In the genomic region with DNA sequence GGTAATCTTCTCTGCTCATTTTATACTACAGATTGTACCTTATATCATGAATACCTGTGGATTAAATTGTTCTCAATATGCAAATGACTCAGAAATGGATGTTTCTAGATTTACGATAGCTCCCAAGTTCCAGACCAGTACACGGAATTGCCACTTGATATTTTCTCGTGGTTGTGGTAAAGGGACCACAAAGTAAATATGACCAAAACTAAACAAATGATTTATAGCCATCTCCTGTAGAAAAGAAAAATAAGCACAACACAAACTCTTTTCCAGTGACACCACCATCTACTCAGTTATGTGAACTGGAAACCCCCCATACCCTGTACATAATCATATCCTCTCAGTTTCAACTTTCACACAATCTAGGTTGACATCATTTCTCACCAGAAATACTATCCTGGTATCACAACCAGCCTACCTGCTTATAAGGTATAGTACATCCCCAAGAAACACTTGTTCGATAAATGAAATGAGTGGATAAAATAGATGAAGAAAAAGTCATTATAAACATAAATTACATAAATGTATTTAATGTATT, we compare ENCODE assay signal across 12 cellular contexts.
DNase-seq lines count a peak whose midpoint lies in the region; ATAC-seq and TF ChIP-seq lines count a peak whose summit lies in the region.
"Had no signal": no experiment of that assay in that cellular context is flagged by ENCODE, and none has a peak within 500 bp of the region (broad histone marks: within the 10 kb centered on the region; RNA-seq: fewer than 3 reads in every experiment).

No MANE protein-coding gene starts in this region.

- H3K27me3 ChIP-seq in neuronal stem cell (ENCODE audit: control insufficient read depth in 3 of 3, insufficient read depth in 3 of 3, low read depth in 1 of 3, low read length in 3 of 3), result no peaks in the 10 kb centered on the region
- H3K27me3 ChIP-seq: transverse colon had no signal

- ATAC-seq in GM18508 (IDR thresholded peaks at IDR 0.05; ENCODE audit: insufficient read depth, unreplicated experiment) (peak; percentile 54), GM21447 (IDR thresholded peaks at IDR 0.05; ENCODE audit: unreplicated experiment) (peak; percentile 42), HG03135 (IDR thresholded peaks at IDR 0.05; ENCODE audit: unreplicated experiment) (peak; percentile 75)

- H3K4ac ChIP-seq in neuronal stem cell (ENCODE audit: low read length), result no peak overlapping the region

- no CpG with 5 or more reads among the region's 4 CpGs for WGBS in neuronal stem cell (ENCODE audit: extremely low coverage in 2 of 2, insufficient read length in 2 of 2, insufficient replicate concordance in 1 of 2), 2 donors

- H3K27ac ChIP-seq in neuronal stem cell (replicated peaks; ENCODE audit: low read length), result no peak overlapping the region
- H3K27ac ChIP-seq: transverse colon had no signal

- H2AK5ac ChIP-seq in neuronal stem cell (ENCODE audit: low read depth, low read length), result no peak overlapping the region

- H4K91ac ChIP-seq in neuronal stem cell (ENCODE audit: low read depth, low read length, poor library complexity), result no peak overlapping the region

- no peak overlapping the region for H3K18ac ChIP-seq in neuronal stem cell (ENCODE audit: low read length)

- in situ Hi-C loops in KBM-7 (cut with MboI; ENCODE audit: low pct_unique_long_range_greater_than_20kb, low sequenced_read_pairs), result no loop called here

- no peak overlapping the region for H2BK15ac ChIP-seq in neuronal stem cell (ENCODE audit: low read length)

- no peaks in the 10 kb centered on the region for H3K79me1 ChIP-seq in neuronal stem cell (ENCODE audit: low read depth, low read length)

- H3K14ac ChIP-seq in neuronal stem cell (ENCODE audit: low read length), result no peak overlapping the region

- no peak overlapping the region for H3K23ac ChIP-seq in neuronal stem cell (ENCODE audit: low read depth, low read length, poor library complexity)

- H2BK5ac ChIP-seq in neuronal stem cell (ENCODE audit: low read length), result no peak overlapping the region

- H2BK12ac ChIP-seq in neuronal stem cell (ENCODE audit: low read length), result no peak overlapping the region

- no peak overlapping the region for H2BK120ac ChIP-seq in neuronal stem cell (ENCODE audit: low read depth, low read length)

- no peaks in the 10 kb centered on the region for H3K4me1 ChIP-seq in neuronal stem cell (ENCODE audit: control insufficient read depth in 2 of 2, insufficient read depth in 1 of 2, low read depth in 1 of 2, low read length in 2 of 2)

- H2AFZ ChIP-seq in neuronal stem cell (ENCODE audit: low read length), result no peak overlapping the region

- H3K36me3 ChIP-seq in neuronal stem cell (replicated peaks in 1 of 2; ENCODE audit: control insufficient read depth in 2 of 2, insufficient read depth in 2 of 2, low read length in 2 of 2), result no peaks in the 10 kb centered on the region
- H3K36me3 ChIP-seq: transverse colon had no signal

- H3K9ac ChIP-seq in neuronal stem cell (ENCODE audit: low read depth, low read length, poor library complexity), result no peak overlapping the region

- DNase-seq in fibroblast of mammary gland (ENCODE audit: low read depth), result peak; percentile 6
- no peak for DNase-seq in KBM-7
- no peak for DNase-seq in T-helper 1 cell
- DNase-seq in CD1c-positive myeloid dendritic cell (ENCODE audit: extremely low spot score), result no peak
- no peak for DNase-seq in neuronal stem cell (ENCODE audit: low spot score)
- DNase-seq: activated effector memory CD4-positive, alpha-beta T cell treated with anti-CD3 and anti-CD28 coated beads, Interleukin-2, amount 50 U/mL, for 16 hours; caudate nucleus; NCI-H1694 treated with DMSO at 0.1 percent for 48 hours; transverse colon had no signal

- no peak overlapping the region for H4K8ac ChIP-seq in neuronal stem cell (ENCODE audit: low read depth, low read length)

- no peaks in the 10 kb centered on the region for H3K9me3 ChIP-seq in neuronal stem cell (replicated peaks in 1 of 2; ENCODE audit: control insufficient read depth in 2 of 2, insufficient read depth in 1 of 2, low read depth in 1 of 2, low read length in 2 of 2)
- H3K9me3 ChIP-seq: transverse colon had no signal

- no peak for TF ChIP-seq CTCF in fibroblast of mammary gland (conservative IDR thresholded peaks at IDR 0.05; ENCODE audit: control insufficient read depth, insufficient read depth, low read depth, low read length)

- H3K4me3 ChIP-seq in fibroblast of mammary gland (ENCODE audit: control insufficient read depth, low read depth, low read length) (no peak overlapping the region), neuronal stem cell (ENCODE audit: low read length in 2 of 2) (no peak overlapping the region)
- H3K4me3 ChIP-seq: transverse colon had no signal

- no peak overlapping the region for H3K4me2 ChIP-seq in neuronal stem cell (ENCODE audit: insufficient read depth, low read length, poor library complexity, severe bottlenecking)
